ENCODE assay signal across 1 cellular context in genomic region chr20:32436142-32436861, GRCh38.
TF ChIP-seq lines count a peak whose summit lies in the region.

No MANE protein-coding gene starts in this region.

TF ChIP-seq in SK-N-SH, 30 proteins besides CTCF, POLR2A, EP300 and RAD21 (continued from another document):
- TF ChIP-seq, protein P1, sequence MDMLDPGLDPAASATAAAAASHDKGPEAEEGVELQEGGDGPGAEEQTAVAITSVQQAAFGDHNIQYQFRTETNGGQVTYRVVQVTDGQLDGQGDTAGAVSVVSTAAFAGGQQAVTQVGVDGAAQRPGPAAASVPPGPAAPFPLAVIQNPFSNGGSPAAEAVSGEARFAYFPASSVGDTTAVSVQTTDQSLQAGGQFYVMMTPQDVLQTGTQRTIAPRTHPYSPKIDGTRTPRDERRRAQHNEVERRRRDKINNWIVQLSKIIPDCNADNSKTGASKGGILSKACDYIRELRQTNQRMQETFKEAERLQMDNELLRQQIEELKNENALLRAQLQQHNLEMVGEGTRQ (IDR thresholded peaks at IDR 0.05; ENCODE audit: borderline replicate concordance, low read depth, low read length): no peak
- TF ChIP-seq FOXJ3 (CRISPR knock-in tag; IDR thresholded peaks at IDR 0.05) (no peak), EZH2phosphoT487 (IDR thresholded peaks at IDR 0.05; ENCODE audit: borderline replicate concordance, low read depth) (no peak), GABPA (IDR thresholded peaks at IDR 0.05; ENCODE audit: low read depth) (no peak), MEF2A (IDR thresholded peaks at IDR 0.05; ENCODE audit: borderline replicate concordance, low read depth) (no peak), PBX3 (IDR thresholded peaks at IDR 0.05) (no peak)
